ENCODE assay signal across 21 cellular contexts in the genomic region with DNA sequence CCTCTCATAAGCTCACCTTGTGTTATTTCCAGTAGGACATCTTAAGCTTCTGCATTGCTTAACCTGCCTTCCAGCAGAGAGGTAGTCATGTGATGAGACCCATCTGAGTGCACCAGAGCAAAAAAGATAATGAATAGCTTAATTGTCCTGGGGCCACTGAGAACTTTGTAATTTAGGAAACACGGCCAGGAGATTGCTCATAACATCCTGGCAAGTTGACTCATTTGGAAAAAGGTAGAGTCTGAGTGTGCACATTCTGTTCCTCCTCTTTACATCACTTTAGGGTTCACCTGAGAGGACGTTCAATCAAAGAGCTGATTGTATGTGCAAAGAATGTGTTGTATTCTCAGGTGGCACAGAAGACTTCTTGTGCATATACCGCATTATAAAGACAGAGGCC.
DNase-seq lines count a peak whose midpoint lies in the region; ATAC-seq and TF ChIP-seq lines count a peak whose summit lies in the region.
"Had no signal": no experiment of that assay in that cellular context is flagged by ENCODE, and none has a peak within 500 bp of the region (broad histone marks: within the 10 kb centered on the region; RNA-seq: fewer than 3 reads in every experiment).

No MANE protein-coding gene starts in this region.

- no peaks in the 10 kb centered on the region for H3K36me3 Mint-ChIP-seq in CD8-positive, alpha-beta memory T cell

- intact Hi-C loops in PC-3 (cut with micrococcal nuclease) (no loop called here), mammary epithelial cell (cut with micrococcal nuclease) (loop anchor here (1.0 kb wide), 1 partner anchor 36 kb away; no protein-coding TSS in a partner anchor)

- DNase-seq in PC-3: peak; percentile 52
- DNase-seq in mammary epithelial cell: peak; percentile 96
- DNase-seq in foreskin keratinocyte: peak; percentile 89 to 90
- DNase-seq in NCI-H1417 treated with DMSO at 0.1 percent for 48 hours (lab: John Stamatoyannopoulos, UW): no peak
- DNase-seq in CD8-positive, alpha-beta memory T cell: no peak
- DNase-seq in glomerular visceral epithelial cell (ENCODE audit: extremely low spot score): no peak
- DNase-seq: ACHN; BE2C; Calu3; CD4-positive, alpha-beta T cell; DMS 273 treated with DMSO at 0.1 percent for 48 hours; DMS53; DND-41; EL; GM23248; IMR-90 had no signal

- dilution Hi-C loops in mammary epithelial cell (cut with HindIII; ENCODE audit: low sequenced_read_pairs): no loop called here

- H2AFZ ChIP-seq in PC-3 (ENCODE audit: low read length) (no peak overlapping the region), mammary epithelial cell (ENCODE audit: low read depth, low read length) (peak overlapping the region; percentile 57)
- H2AFZ ChIP-seq: GM23248 had no signal

- H4K20me1 ChIP-seq in PC-3 (ENCODE audit: low read length) (no peaks in the 10 kb centered on the region), mammary epithelial cell (ENCODE audit: insufficient read depth, low read length) (no peaks in the 10 kb centered on the region)

- H3K27ac ChIP-seq in PC-3 (ENCODE audit: low read length) (no peak overlapping the region), mammary epithelial cell (ENCODE audit: insufficient read depth, low read depth, low read length) (peak overlapping the region; percentile 65), foreskin keratinocyte (no peak overlapping the region)
- H3K27ac ChIP-seq in CD8-positive, alpha-beta memory T cell (ENCODE audit: low read depth, low read length): no peak overlapping the region
- H3K27ac ChIP-seq: C4-2B, GM23248 had no signal

- in situ Hi-C loops in mammary epithelial cell (cut with MboI; ENCODE audit: low sequenced_read_pairs in 2 of 2): no loop called here

- POLR2A ChIA-PET in PC-3 (lab: Charles Lee; ENCODE audit: unreplicated experiment): no interaction called here
- POLR2A ChIA-PET in CD8-positive, alpha-beta memory T cell (lab: Charles Lee): no interaction called here

- no peaks in the 10 kb centered on the region for H3K4me1 ChIP-seq in PC-3 (ENCODE audit: insufficient read depth, low read length)
- peaks cover 18% of the 10 kb centered on the region for H3K4me1 ChIP-seq in mammary epithelial cell (ENCODE audit: insufficient read depth, low read length)
- peaks cover 12% of the 10 kb centered on the region for H3K4me1 ChIP-seq in foreskin keratinocyte
- no peaks in the 10 kb centered on the region for H3K4me1 ChIP-seq in CD8-positive, alpha-beta memory T cell (ENCODE audit: insufficient read depth, low read length)
- H3K4me1 ChIP-seq: BE2C, HAP-1 had no signal

- no peak overlapping the region for H3K4me2 ChIP-seq in PC-3 (ENCODE audit: low read length)
- H3K4me2 ChIP-seq in mammary epithelial cell (ENCODE audit: insufficient read depth, low read depth, low read length): peak overlapping the region; percentile 35

- BruUV-seq in PC-3 (replicated peaks; lab: Mats Ljungman, UMichigan): no TSS peak
- BruUV-seq in mammary epithelial cell (replicated peaks; lab: Mats Ljungman, UMichigan): no TSS peak

- H3K4me3 Mint-ChIP-seq in CD8-positive, alpha-beta memory T cell: no peak overlapping the region
- H3K4me3 Mint-ChIP-seq: CD4-positive, alpha-beta T cell had no signal

- WGBS in mammary epithelial cell (ENCODE audit: low coverage, missing lambda C conversion rate): 0% methylated on average over 2 of the region's 3 CpGs

- H3K27me3 ChIP-seq in PC-3 (ENCODE audit: low read length): no peaks in the 10 kb centered on the region
- no peaks in the 10 kb centered on the region for H3K27me3 ChIP-seq in mammary epithelial cell (ENCODE audit: insufficient read depth, low read length)
- no peaks in the 10 kb centered on the region for H3K27me3 ChIP-seq in foreskin keratinocyte
- H3K27me3 ChIP-seq in CD8-positive, alpha-beta memory T cell (ENCODE audit: insufficient read depth, low read length, poor library complexity, severe bottlenecking): no peaks in the 10 kb centered on the region
- H3K27me3 ChIP-seq: BE2C had no signal

- H3K9ac ChIP-seq in PC-3 (ENCODE audit: low read length) (no peak overlapping the region), mammary epithelial cell (ENCODE audit: insufficient read depth, low read length) (no peak overlapping the region)
- H3K9ac ChIP-seq: GM23248 had no signal

- H3K4me3 ChIP-seq in PC-3 (ENCODE audit: low read length) (no peak overlapping the region), mammary epithelial cell (replicated peaks in 1 of 3; ENCODE audit: insufficient read depth in 1 of 3, low read depth in 2 of 3, low read length in 3 of 3) (no peak overlapping the region)
- H3K4me3 ChIP-seq in CD8-positive, alpha-beta memory T cell (ENCODE audit: low read length): no peak overlapping the region
- H3K4me3 ChIP-seq: GM12878, GM23248, HAP-1, K562 had no signal

- TF ChIP-seq CTCF in PC-3 (conservative IDR thresholded peaks at IDR 0.05; ENCODE audit: low read depth, low read length) (no peak), mammary epithelial cell (conservative IDR thresholded peaks at IDR 0.05 in 1 of 2, IDR thresholded peaks at IDR 0.05 in 1 of 2; ENCODE audit: extremely low read depth in 1 of 2, insufficient read depth in 1 of 2, low read depth in 1 of 2, low read length in 2 of 2) (no peak), foreskin keratinocyte (conservative IDR thresholded peaks at IDR 0.05) (peak; percentile 31)

- no peaks in the 10 kb centered on the region for H3K27me3 Mint-ChIP-seq in CD8-positive, alpha-beta memory T cell
- H3K27me3 Mint-ChIP-seq: CD4-positive, alpha-beta T cell had no signal

- H3K79me2 ChIP-seq in PC-3 (ENCODE audit: low read length) (no peaks in the 10 kb centered on the region), mammary epithelial cell (ENCODE audit: insufficient read depth, low read length) (no peaks in the 10 kb centered on the region)

- no peak for ATAC-seq in PC-3
- ATAC-seq in foreskin keratinocyte: peak; percentile 99
- no peak for ATAC-seq in HG03159 (IDR thresholded peaks at IDR 0.05; ENCODE audit: unreplicated experiment)
- ATAC-seq: GM12878, K562 had no signal

- H3K9me3 ChIP-seq in PC-3 (ENCODE audit: low read length): no peaks in the 10 kb centered on the region
- H3K9me3 ChIP-seq in mammary epithelial cell (replicated peaks; ENCODE audit: insufficient read depth, low read length): no peaks in the 10 kb centered on the region
- no peaks in the 10 kb centered on the region for H3K9me3 ChIP-seq in CD8-positive, alpha-beta memory T cell (ENCODE audit: low read length)
- H3K9me3 ChIP-seq: BE2C, HAP-1 had no signal

- CTCF ChIA-PET in PC-3 (lab: Charles Lee): interaction anchor here (0.6 kb wide), 1 partner anchor 8 kb away, joined by 4 read pairs; no protein-coding TSS in a partner anchor
- CTCF ChIA-PET in mammary epithelial cell (lab: Charles Lee; ENCODE audit: low non-redundant PET): interaction anchor here (0.6 to 0.7 kb wide), 2 partner anchors 14 to 87 kb away, joined by 3 to 6 read pairs; no protein-coding TSS in a partner anchor
- CTCF ChIA-PET in CD8-positive, alpha-beta memory T cell (lab: Charles Lee): no interaction called here

- H3K36me3 ChIP-seq in PC-3 (ENCODE audit: low read depth, low read length): no peaks in the 10 kb centered on the region
- no peaks in the 10 kb centered on the region for H3K36me3 ChIP-seq in mammary epithelial cell (ENCODE audit: insufficient read depth, low read length)
- H3K36me3 ChIP-seq in CD8-positive, alpha-beta memory T cell (ENCODE audit: insufficient read depth, low read length): no peaks in the 10 kb centered on the region
- H3K36me3 ChIP-seq: BE2C, HAP-1 had no signal

- H3K4me1 Mint-ChIP-seq in CD8-positive, alpha-beta memory T cell: no peaks in the 10 kb centered on the region

- H3K27ac Mint-ChIP-seq in CD8-positive, alpha-beta memory T cell: no peak overlapping the region
- H3K27ac Mint-ChIP-seq: CD4-positive, alpha-beta T cell had no signal

- H3F3A ChIP-seq in PC-3 (ENCODE audit: low read length, unreplicated experiment): no peaks in the 10 kb centered on the region

- H3K9me2 ChIP-seq in PC-3 (replicated peaks; ENCODE audit: low read length): no peaks in the 10 kb centered on the region

- peaks cover 4 to 24% (median 10%) of the 10 kb centered on the region in 5 donors for H3K9me3 Mint-ChIP-seq in CD8-positive, alpha-beta memory T cell

Comparison
In these comparisons a context has a peak if more than half of its experiments do, and no peak if none do; other contexts are left out.
1. DNase-seq: peak in PC-3 (single experiment), mammary epithelial cell (single experiment) and foreskin keratinocyte (2 of 2); none in NCI-H1417 treated with DMSO at 0.1 percent for 48 hours (single experiment), CD8-positive, alpha-beta memory T cell (0 of 5) and glomerular visceral epithelial cell (single experiment).